In the genomic region with DNA sequence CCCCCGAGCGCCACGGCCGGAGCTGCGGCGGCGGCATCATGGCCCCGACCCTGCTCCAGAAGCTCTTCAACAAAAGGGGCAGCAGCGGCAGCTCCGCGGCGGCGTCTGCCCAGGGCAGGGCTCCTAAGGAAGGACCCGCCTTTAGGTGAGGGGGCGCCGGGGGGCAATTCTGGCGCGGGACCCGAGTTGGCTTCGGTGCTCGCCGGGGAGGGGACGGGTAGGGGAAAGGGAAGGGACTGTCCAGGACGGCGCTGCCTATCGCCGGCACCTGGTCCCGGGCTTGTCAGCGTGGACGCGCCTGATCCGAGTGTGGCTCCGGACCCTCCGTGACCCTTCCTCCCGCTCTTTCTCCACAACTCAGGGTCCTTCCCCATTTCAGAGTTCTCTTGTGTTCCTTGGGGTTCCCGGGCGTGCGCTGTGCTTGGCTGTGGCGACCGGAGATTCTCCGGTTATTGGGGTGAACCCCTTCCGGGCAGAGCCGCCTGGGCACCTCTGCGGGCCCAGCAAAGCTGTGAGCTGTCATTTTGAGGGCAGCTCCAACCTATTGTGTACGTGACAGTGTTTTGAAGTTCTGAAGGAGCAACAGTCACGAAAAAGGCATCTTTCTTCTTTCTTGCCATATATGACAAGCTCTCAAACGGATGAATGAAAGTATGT, we compare ENCODE assay signal across 8 cellular contexts. TPM values are rescaled to one million over a fixed set of nuclear protein-coding genes. Genes with fewer than 3 reads are reported as not detected.
A peak's percentile ranks its signal among the peaks of the same experiment; 100 is the strongest.
DNase-seq lines count a peak whose midpoint lies in the region; ATAC-seq and TF ChIP-seq lines count a peak whose summit lies in the region.

No MANE protein-coding gene starts in this region.

- no peaks in the 10 kb centered on the region for H3K9me3 Mint-ChIP-seq in activated T-helper 17 cell treated with anti-CD3 and anti-CD28 coated beads, Interleukin-2, amount 50 U/mL, for 72 hours

- ATAC-seq in GM18502 (IDR thresholded peaks at IDR 0.05; ENCODE audit: poor library complexity, unreplicated experiment) = peak; percentile 39
- peak; percentile 35 for ATAC-seq in HG02840 (IDR thresholded peaks at IDR 0.05; ENCODE audit: low FRiP score, unreplicated experiment)
- ATAC-seq in activated T-helper 17 cell treated with anti-CD3 and anti-CD28 coated beads, Interleukin-2, amount 50 U/mL, for 72 hours (replicated peaks) = peak; percentile 64

- no peaks in the 10 kb centered on the region for H3K27me3 Mint-ChIP-seq in activated T-helper 17 cell treated with anti-CD3 and anti-CD28 coated beads, Interleukin-2, amount 50 U/mL, for 72 hours

- H3K27ac ChIP-seq in tibial artery = peak overlapping the region; percentile 94 to 96

- H3K4me3 ChIP-seq in NT2/D1 (ENCODE audit: insufficient read length, low read depth) = peak overlapping the region; percentile 70
- peak overlapping the region; percentile 76 for H3K4me3 ChIP-seq in fibroblast of pulmonary artery (replicated peaks; ENCODE audit: low read depth, low read length)
- H3K4me3 ChIP-seq in neuron (ENCODE audit: low read length) = peak overlapping the region; percentile 59
- H3K4me3 ChIP-seq in tibial artery = peak overlapping the region; percentile 68 to 98

- H3K27ac Mint-ChIP-seq in activated T-helper 17 cell treated with anti-CD3 and anti-CD28 coated beads, Interleukin-2, amount 50 U/mL, for 72 hours = peak overlapping the region; percentile 96

- H3K36me3 ChIP-seq in NT2/D1 (ENCODE audit: insufficient read depth, insufficient read length, low read length) = no peaks in the 10 kb centered on the region
- H3K36me3 ChIP-seq in neuron (ENCODE audit: insufficient read depth, low read length) = no peaks in the 10 kb centered on the region
- H3K36me3 ChIP-seq in tibial artery = no peaks in the 10 kb centered on the region

- H3K9me3 ChIP-seq in NT2/D1 (ENCODE audit: insufficient read depth, low read length) = no peaks in the 10 kb centered on the region
- no peaks in the 10 kb centered on the region for H3K9me3 ChIP-seq in neuron (ENCODE audit: low read length)
- H3K9me3 ChIP-seq in tibial artery = no peaks in the 10 kb centered on the region

- H3K4me1 Mint-ChIP-seq in activated T-helper 17 cell treated with anti-CD3 and anti-CD28 coated beads, Interleukin-2, amount 50 U/mL, for 72 hours = peaks cover 29% of the 10 kb centered on the region

- H3K4me3 Mint-ChIP-seq in activated T-helper 17 cell treated with anti-CD3 and anti-CD28 coated beads, Interleukin-2, amount 50 U/mL, for 72 hours = peak overlapping the region; percentile 89

- H3K4me1 ChIP-seq in NT2/D1 (ENCODE audit: insufficient read depth, insufficient read length) = no peaks in the 10 kb centered on the region
- peaks cover 28% of the 10 kb centered on the region for H3K4me1 ChIP-seq in neuron (ENCODE audit: insufficient read depth, low read length)
- H3K4me1 ChIP-seq in tibial artery = peaks cover 0 to 52% (median 21%) of the 10 kb centered on the region in 4 donors

- peak overlapping the region; percentile 76 for H3K9ac ChIP-seq in NT2/D1 (ENCODE audit: insufficient read length, low read depth)

- intact Hi-C loops in tibial artery (cut with DNase I; ENCODE audit: low total_unique reads) = no loop called here

- H3K36me3 Mint-ChIP-seq in activated T-helper 17 cell treated with anti-CD3 and anti-CD28 coated beads, Interleukin-2, amount 50 U/mL, for 72 hours (ENCODE audit: low read depth) = peaks cover 7% of the 10 kb centered on the region

- H3K27me3 ChIP-seq in NT2/D1 (ENCODE audit: insufficient read depth, insufficient read length) (peaks cover 19% of the 10 kb centered on the region), neuron (ENCODE audit: insufficient read depth, low read length) (no peaks in the 10 kb centered on the region), tibial artery (no peaks in the 10 kb centered on the region)

- DNase-seq in NT2/D1 (ENCODE audit: low read depth, low spot score) (peak; percentile 2), fibroblast of pulmonary artery (ENCODE audit: low read depth) (peak; percentile 44), tibial artery (peak; percentile 33 to 72), globus pallidus (ENCODE audit: low spot score) (no peak)

- no peak for TF ChIP-seq CTCF in fibroblast of pulmonary artery (IDR thresholded peaks at IDR 0.05; ENCODE audit: low read length, missing control alignments)
- no peak for TF ChIP-seq CTCF in tibial artery (IDR thresholded peaks at IDR 0.05)

- H2AFZ ChIP-seq in neuron (ENCODE audit: low read depth, low read length) = no peak overlapping the region

RNA-seq across cellular contexts. Expression of a gene that starts 0.5 kb away (rescaled TPM):
- total RNA-seq in activated T-helper 17 cell treated with anti-CD3 and anti-CD28 coated beads, Interleukin-2, amount 50 U/mL, for 72 hours = 10 to 100 TPM; 33.4 to 45.9 TPM

RNA-seq across cellular contexts. Expression of a gene that starts 46.1 kb away (rescaled TPM):
- total RNA-seq in activated T-helper 17 cell treated with anti-CD3 and anti-CD28 coated beads, Interleukin-2, amount 50 U/mL, for 72 hours = 100 to 1,000 TPM in 1 of 2 donors, 10 to 100 TPM in 1; 54.6 to 151 TPM
